Comparison of ENCODE assay signal across 1 cellular context in the genomic region with DNA sequence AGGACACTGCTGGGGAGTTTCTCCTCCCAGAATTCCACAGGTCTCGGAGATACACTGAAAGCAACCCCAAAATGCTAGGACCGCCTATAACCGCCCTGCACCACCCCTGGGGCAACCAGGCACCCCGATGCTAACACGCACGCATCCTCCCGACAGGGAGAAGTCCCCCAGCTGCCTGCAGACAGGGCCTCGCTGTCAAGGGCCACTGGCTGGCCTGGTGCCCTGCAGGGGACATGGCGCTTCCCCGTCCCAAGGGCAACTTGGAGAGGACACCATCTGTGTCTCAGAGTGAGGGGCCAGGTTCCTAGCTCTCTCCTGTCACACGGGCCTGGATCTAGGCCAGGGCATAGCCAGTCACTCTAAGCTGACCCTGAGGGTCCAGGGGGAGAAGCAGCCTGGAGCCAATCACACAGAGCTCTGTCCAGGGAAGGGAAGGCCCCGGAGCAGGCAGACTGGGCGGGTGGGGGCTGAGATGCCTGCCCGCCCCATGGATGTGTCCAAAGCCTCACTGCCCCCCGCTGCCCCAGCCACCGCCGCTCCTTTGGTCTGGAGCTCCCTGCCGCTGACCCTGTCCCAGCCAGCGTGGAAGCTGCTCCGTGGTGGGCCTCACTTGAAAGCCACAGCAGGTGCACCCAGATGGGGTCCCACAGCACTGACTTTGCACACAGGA.
TF ChIP-seq lines count a peak whose summit lies in the region.

No MANE protein-coding gene starts in this region.

TF ChIP-seq in K562, 482 proteins besides CTCF, POLR2A, EP300 and RAD21:
- TF ChIP-seq CTBP1 (IDR thresholded peaks at IDR 0.05; ENCODE audit: borderline replicate concordance) (no peak), ZNF263 (CRISPR knock-in tag; IDR thresholded peaks at IDR 0.05; ENCODE audit: borderline replicate concordance) (peak; percentile 89), CCAR2 (IDR thresholded peaks at IDR 0.05; ENCODE audit: low read depth, low read length) (no peak)
- TF ChIP-seq, protein P1, sequence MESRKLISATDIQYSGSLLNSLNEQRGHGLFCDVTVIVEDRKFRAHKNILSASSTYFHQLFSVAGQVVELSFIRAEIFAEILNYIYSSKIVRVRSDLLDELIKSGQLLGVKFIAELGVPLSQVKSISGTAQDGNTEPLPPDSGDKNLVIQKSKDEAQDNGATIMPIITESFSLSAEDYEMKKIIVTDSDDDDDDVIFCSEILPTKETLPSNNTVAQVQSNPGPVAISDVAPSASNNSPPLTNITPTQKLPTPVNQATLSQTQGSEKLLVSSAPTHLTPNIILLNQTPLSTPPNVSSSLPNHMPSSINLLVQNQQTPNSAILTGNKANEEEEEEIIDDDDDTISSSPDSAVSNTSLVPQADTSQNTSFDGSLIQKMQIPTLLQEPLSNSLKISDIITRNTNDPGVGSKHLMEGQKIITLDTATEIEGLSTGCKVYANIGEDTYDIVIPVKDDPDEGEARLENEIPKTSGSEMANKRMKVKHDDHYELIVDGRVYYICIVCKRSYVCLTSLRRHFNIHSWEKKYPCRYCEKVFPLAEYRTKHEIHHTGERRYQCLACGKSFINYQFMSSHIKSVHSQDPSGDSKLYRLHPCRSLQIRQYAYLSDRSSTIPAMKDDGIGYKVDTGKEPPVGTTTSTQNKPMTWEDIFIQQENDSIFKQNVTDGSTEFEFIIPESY (CRISPR knock-in tag; IDR thresholded peaks at IDR 0.05): 0 out of 2 replicates have a peak, but pooled peaks have one; percentile 44
- TF ChIP-seq, protein P2, sequence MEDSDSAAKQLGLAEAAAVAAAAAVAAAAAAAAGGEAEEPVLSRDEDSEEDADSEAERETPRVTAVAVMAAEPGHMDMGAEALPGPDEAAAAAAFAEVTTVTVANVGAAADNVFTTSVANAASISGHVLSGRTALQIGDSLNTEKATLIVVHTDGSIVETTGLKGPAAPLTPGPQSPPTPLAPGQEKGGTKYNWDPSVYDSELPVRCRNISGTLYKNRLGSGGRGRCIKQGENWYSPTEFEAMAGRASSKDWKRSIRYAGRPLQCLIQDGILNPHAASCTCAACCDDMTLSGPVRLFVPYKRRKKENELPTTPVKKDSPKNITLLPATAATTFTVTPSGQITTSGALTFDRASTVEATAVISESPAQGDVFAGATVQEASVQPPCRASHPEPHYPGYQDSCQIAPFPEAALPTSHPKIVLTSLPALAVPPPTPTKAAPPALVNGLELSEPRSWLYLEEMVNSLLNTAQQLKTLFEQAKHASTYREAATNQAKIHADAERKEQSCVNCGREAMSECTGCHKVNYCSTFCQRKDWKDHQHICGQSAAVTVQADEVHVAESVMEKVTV (CRISPR knock-in tag; IDR thresholded peaks at IDR 0.05): no peak
